Comparison of ENCODE assay signal across 14 cellular contexts in genomic region chr1:108583757-108584156, GRCh38. TPM values are rescaled to one million over a fixed set of nuclear protein-coding genes. Genes with fewer than 3 reads are reported as not detected.
DNase-seq lines count a peak whose midpoint lies in the region; ATAC-seq and TF ChIP-seq lines count a peak whose summit lies in the region.
"Had no signal": no experiment of that assay in that cellular context is flagged by ENCODE, and none has a peak within 500 bp of the region (broad histone marks: within the 10 kb centered on the region; RNA-seq: fewer than 3 reads in every experiment).

No MANE protein-coding gene starts in this region.

- TF ChIP-seq EP300 in transverse colon (IDR thresholded peaks at IDR 0.05; ENCODE audit: low read depth) = no peak

- H3K27me3 ChIP-seq in left ventricle myocardium inferior (ENCODE audit: low read depth) (no peaks in the 10 kb centered on the region), right cardiac atrium (ENCODE audit: control insufficient read depth, insufficient read depth) (no peaks in the 10 kb centered on the region), transverse colon (no peaks in the 10 kb centered on the region)
- H3K27me3 ChIP-seq: esophagus muscularis mucosa had no signal

- H3K9me3 Mint-ChIP-seq in activated CD4-positive, alpha-beta T cell treated with anti-CD3 and anti-CD28 coated beads for 36 hours (ENCODE audit: low read depth) = peaks cover 12% of the 10 kb centered on the region

- peaks cover 2% of the 10 kb centered on the region for H3K36me3 Mint-ChIP-seq in activated CD4-positive, alpha-beta T cell treated with anti-CD3 and anti-CD28 coated beads for 36 hours (ENCODE audit: low read depth)

- 56% methylated on average over 4 of the region's 4 CpGs for WGBS in right cardiac atrium
- WGBS in transverse colon (ENCODE audit: low coverage in 1 of 2), 2 donors = 41 to 57% methylated on average over 4 of the region's 4 CpGs

- no peak overlapping the region for H3K4me3 ChIP-seq in left ventricle myocardium inferior
- H3K4me3 ChIP-seq in right cardiac atrium (ENCODE audit: low read length) = no peak overlapping the region
- no peak overlapping the region for H3K4me3 ChIP-seq in transverse colon
- H3K4me3 ChIP-seq: esophagus muscularis mucosa had no signal

- no peaks in the 10 kb centered on the region for H3K27me3 Mint-ChIP-seq in activated CD4-positive, alpha-beta T cell treated with anti-CD3 and anti-CD28 coated beads for 36 hours

- no peak overlapping the region for H3K27ac Mint-ChIP-seq in activated CD4-positive, alpha-beta T cell treated with anti-CD3 and anti-CD28 coated beads for 36 hours

- H3K4me1 ChIP-seq in left ventricle myocardium inferior = peaks cover 26% of the 10 kb centered on the region
- peaks cover 3% of the 10 kb centered on the region for H3K4me1 ChIP-seq in right cardiac atrium (ENCODE audit: control insufficient read depth, insufficient read depth, low read length)
- peaks cover 13 to 43% (median 29%) of the 10 kb centered on the region in 4 donors for H3K4me1 ChIP-seq in transverse colon

- in situ Hi-C loops in transverse colon (cut with MboI; ENCODE audit: low pct_ligation_motif_present in 1 of 4, low pct_unique_long_range_greater_than_20kb in 1 of 4, low sequenced_read_pairs in 3 of 4) = no loop called here

- DNase-seq in Right ventricle myocardium inferior (ENCODE audit: missing footprints) (no peak), left ventricle myocardium inferior (no peak), right cardiac atrium (no peak), transverse colon (no peak), ecto neural progenitor cell (ENCODE audit: low spot score) (no peak)
- DNase-seq in activated CD4-positive, alpha-beta T cell treated with anti-CD3 and anti-CD28 coated beads for 36 hours = no peak
- DNase-seq: activated CD8-positive, alpha-beta memory T cell treated with anti-CD3 and anti-CD28 coated beads for 24 hours; activated naive CD4-positive, alpha-beta T cell treated with Interleukin-2 at 50 U/mL for 16 hours; central memory CD4-positive, alpha-beta T cell; NCI-H2227 treated with DMSO at 0.1 percent for 48 hours; occipital lobe had no signal

- no peak for TF ChIP-seq POLR2A in transverse colon (IDR thresholded peaks at IDR 0.05)

- H3K36me3 ChIP-seq in left ventricle myocardium inferior = no peaks in the 10 kb centered on the region
- H3K36me3 ChIP-seq in transverse colon = no peaks in the 10 kb centered on the region
- H3K36me3 ChIP-seq: esophagus muscularis mucosa had no signal

- CTCF ChIA-PET in activated CD4-positive, alpha-beta T cell treated with anti-CD3 and anti-CD28 coated beads for 36 hours (lab: Charles Lee) = no interaction called here

- H3K4me3 Mint-ChIP-seq in activated CD4-positive, alpha-beta T cell treated with anti-CD3 and anti-CD28 coated beads for 36 hours = no peak overlapping the region

- peaks cover 36% of the 10 kb centered on the region for H3K4me1 Mint-ChIP-seq in activated CD4-positive, alpha-beta T cell treated with anti-CD3 and anti-CD28 coated beads for 36 hours

- ATAC-seq in Right ventricle myocardium inferior (peak; percentile 37), right cardiac atrium (peak; percentile 45 to 46), HG02798 (IDR thresholded peaks at IDR 0.05; ENCODE audit: poor library complexity, unreplicated experiment) (no peak)
- no peak for ATAC-seq in activated CD4-positive, alpha-beta T cell treated with anti-CD3 and anti-CD28 coated beads for 36 hours

- H3K27ac ChIP-seq in left ventricle myocardium inferior (replicated peaks) = no peak overlapping the region
- peak overlapping the region; percentile 32; the same call in 1 of the 2 replicates for H3K27ac ChIP-seq in VCaP
- H3K27ac ChIP-seq in right cardiac atrium (ENCODE audit: low read length) = no peak overlapping the region
- peak overlapping the region; percentile 70 to 82 (median 78) for H3K27ac ChIP-seq in transverse colon

- intact Hi-C loops in Right ventricle myocardium inferior (cut with DNase I) = loop anchor here (1.0 kb wide), 1 partner anchor 12 kb away; no protein-coding TSS in a partner anchor
- intact Hi-C loops in left ventricle myocardium inferior (cut with micrococcal nuclease) = no loop called here
- intact Hi-C loops in right cardiac atrium (cut with DNase I) = no loop called here
- intact Hi-C loops in transverse colon (cut with DNase I; ENCODE audit: low total_unique reads) = no loop called here
- intact Hi-C loops in activated CD4-positive, alpha-beta T cell treated with anti-CD3 and anti-CD28 coated beads for 36 hours (cut with DNase I, micrococcal nuclease) = no loop called here

- peaks cover 17% of the 10 kb centered on the region for H3K9me3 ChIP-seq in left ventricle myocardium inferior (replicated peaks)
- peaks cover 2% of the 10 kb centered on the region for H3K9me3 ChIP-seq in right cardiac atrium (ENCODE audit: control insufficient read depth, low read length)
- peaks cover 0 to 11% of the 10 kb centered on the region in 2 donors for H3K9me3 ChIP-seq in transverse colon

- TF ChIP-seq CTCF in left ventricle myocardium inferior (IDR thresholded peaks at IDR 0.05; ENCODE audit: borderline replicate concordance) (no peak), VCaP (conservative IDR thresholded peaks at IDR 0.05) (no peak), transverse colon (IDR thresholded peaks at IDR 0.05) (no peak)

- POLR2A ChIA-PET in activated CD4-positive, alpha-beta T cell treated with anti-CD3 and anti-CD28 coated beads for 36 hours (lab: Charles Lee) = no interaction called here

RNA-seq across cellular contexts. Expression of gene EEIG2, which starts 23.9 kb away (rescaled TPM):
- total RNA-seq in Right ventricle myocardium inferior (5.5 TPM), left ventricle myocardium inferior (7.5 TPM), right cardiac atrium (1 to 10 TPM; 5.0 to 9.8 (median 7.2) TPM), transverse colon (10 to 100 TPM; 15.7 to 27.0 (median 24.9) TPM)
- 2.1 TPM for polyA plus RNA-seq in right cardiac atrium
- total RNA-seq in activated CD4-positive, alpha-beta T cell treated with anti-CD3 and anti-CD28 coated beads for 36 hours = 1 to 10 TPM; 5.0 to 7.6 TPM

Comparison
In these comparisons a context has a peak if more than half of its experiments do, and no peak if none do; other contexts are left out.
1. ATAC-seq: peak in Right ventricle myocardium inferior (single experiment) and right cardiac atrium (2 of 2); none in activated CD4-positive, alpha-beta T cell treated with anti-CD3 and anti-CD28 coated beads for 36 hours (single experiment) and HG02798 (single experiment).
2. H3K27ac ChIP-seq: peak in VCaP (single experiment) and transverse colon (4 of 4); none in left ventricle myocardium inferior (single experiment) and right cardiac atrium (single experiment).